In genomic region chr22:32994921-32995320, GRCh38 we compare ENCODE assay signal across 19 cellular contexts.
DNase-seq lines count a peak whose midpoint lies in the region; FAIRE-seq and TF ChIP-seq lines count a peak whose summit lies in the region.
"Had no signal": no experiment of that assay in that cellular context is flagged by ENCODE, and none has a peak within 500 bp of the region (broad histone marks: within the 10 kb centered on the region; RNA-seq: fewer than 3 reads in every experiment).

No MANE protein-coding gene starts in this region.

- H3K4me2 ChIP-seq in GM23248 (ENCODE audit: unreplicated experiment), result no peak overlapping the region

- H3K9me3 Mint-ChIP-seq in neural crest cell, result peaks cover 4% of the 10 kb centered on the region
- H3K9me3 Mint-ChIP-seq: activated CD4-positive, alpha-beta memory T cell treated with anti-CD3 and anti-CD28 coated beads, Interleukin-2, amount 10 ng/mL, durations not matched to agents 7 days and 5 days; activated T-cell treated with anti-CD3 and anti-CD28 coated beads, Interleukin-2, amount 50 U/mL, for 24 hours; stimulated activated memory B cell treated with anti-CD40 and anti-IgM and Interleukin-4, amounts not matched to agents 10 μg/mL and 1 μg/mL and 100 μg/mL, for 72 hours had no signal

- no peak for FAIRE-seq in RCC 7860 (lab: Jason Lieb, UNC)
- FAIRE-seq: islet of Langerhans had no signal

- H4K20me1 ChIP-seq in GM23248 (ENCODE audit: insufficient read depth), result no peaks in the 10 kb centered on the region

- DNase-seq in caudate nucleus (lab: John Stamatoyannopoulos, UW) (peak in 29 of 61 donors; percentile 6 to 63 (median 33)), left ventricle myocardium inferior (no peak), neural crest cell (ENCODE audit: low read depth, low spot score) (no peak), vagina (ENCODE audit: extremely low spot score in 2 of 2) (no peak), GM19240 (ENCODE audit: insufficient read length, low spot score) (no peak), RCC 7860 (ENCODE audit: low spot score) (no peak), GM23248 (no peak)
- DNase-seq: activated CD4-positive, alpha-beta memory T cell treated with anti-CD3 and anti-CD28 coated beads, Interleukin-2, amount 10 ng/mL, durations not matched to agents 7 days and 5 days; activated naive CD4-positive, alpha-beta T cell treated with anti-CD3 and anti-CD28 coated beads, Interleukin-2, amount 50 U/mL, for 16 hours; activated T-cell treated with anti-CD3 and anti-CD28 coated beads, Interleukin-2, amount 50 U/mL, for 24 hours; colonic mucosa; DMS79 treated with DMSO at 0.1 percent for 48 hours; KG1; NCI-H1930; NCI-H526; SHP77 treated with DMSO at 0.1 percent for 48 hours had no signal

- peaks cover 8% of the 10 kb centered on the region for H3K27me3 Mint-ChIP-seq in neural crest cell (ENCODE audit: low read depth)
- H3K27me3 Mint-ChIP-seq: activated CD4-positive, alpha-beta memory T cell treated with anti-CD3 and anti-CD28 coated beads, Interleukin-2, amount 10 ng/mL, durations not matched to agents 7 days and 5 days; stimulated activated memory B cell treated with anti-CD40 and anti-IgM and Interleukin-4, amounts not matched to agents 10 μg/mL and 1 μg/mL and 100 μg/mL, for 72 hours had no signal

- H3K4me3 ChIP-seq in left ventricle myocardium inferior (no peak overlapping the region), vagina (no peak overlapping the region), GM23248 (no peak overlapping the region)
- H3K4me3 ChIP-seq: colonic mucosa had no signal

- intact Hi-C loops in left ventricle myocardium inferior (cut with micrococcal nuclease) (no loop called here), vagina (cut with DNase I) (loop anchor here (10.0 kb wide), 1 partner anchor 190 kb away; the partner anchor contains the start of gene TIMP3)

- peaks cover 64% of the 10 kb centered on the region for H3K4me1 Mint-ChIP-seq in neural crest cell
- H3K4me1 Mint-ChIP-seq: activated CD4-positive, alpha-beta memory T cell treated with anti-CD3 and anti-CD28 coated beads, Interleukin-2, amount 10 ng/mL, durations not matched to agents 7 days and 5 days; stimulated activated memory B cell treated with anti-CD40 and anti-IgM and Interleukin-4, amounts not matched to agents 10 μg/mL and 1 μg/mL and 100 μg/mL, for 72 hours had no signal

- H3K79me2 ChIP-seq in GM23248 (ENCODE audit: insufficient read depth), result no peaks in the 10 kb centered on the region

- no peaks in the 10 kb centered on the region for H3K36me3 Mint-ChIP-seq in neural crest cell (ENCODE audit: low read depth)
- H3K36me3 Mint-ChIP-seq: stimulated activated memory B cell treated with anti-CD40 and anti-IgM and Interleukin-4, amounts not matched to agents 10 μg/mL and 1 μg/mL and 100 μg/mL, for 72 hours had no signal

- H3K27ac Mint-ChIP-seq in neural crest cell (ENCODE audit: unreplicated experiment), result peak overlapping the region; percentile 90
- H3K27ac Mint-ChIP-seq: activated CD4-positive, alpha-beta memory T cell treated with anti-CD3 and anti-CD28 coated beads, Interleukin-2, amount 10 ng/mL, durations not matched to agents 7 days and 5 days; activated T-cell treated with anti-CD3 and anti-CD28 coated beads, Interleukin-2, amount 50 U/mL, for 24 hours; stimulated activated memory B cell treated with anti-CD40 and anti-IgM and Interleukin-4, amounts not matched to agents 10 μg/mL and 1 μg/mL and 100 μg/mL, for 72 hours had no signal

- 0 out of 2 replicates have a peak, but pooled peaks cover 4% of the 10 kb centered on the region for H3F3A ChIP-seq in GM23248 (ENCODE audit: insufficient read depth)

- TF ChIP-seq POLR2A in vagina (IDR thresholded peaks at IDR 0.05), result no peak

- H3K9me3 ChIP-seq in left ventricle myocardium inferior (replicated peaks) (no peaks in the 10 kb centered on the region), vagina (no peaks in the 10 kb centered on the region), GM23248 (ENCODE audit: low read depth) (no peaks in the 10 kb centered on the region)
- H3K9me3 ChIP-seq: colonic mucosa, neutrophil had no signal

- in situ Hi-C loops in GM23248 (cut with MboI), result loop anchor here (25.0 kb wide), 1 partner anchor 333 kb away; no protein-coding TSS in a partner anchor

- H3K4me1 ChIP-seq in left ventricle myocardium inferior, result peaks cover 26% of the 10 kb centered on the region
- peaks cover 48% of the 10 kb centered on the region for H3K4me1 ChIP-seq in vagina
- peaks cover 16% of the 10 kb centered on the region for H3K4me1 ChIP-seq in GM23248 (ENCODE audit: insufficient read depth)
- H3K4me1 ChIP-seq: colonic mucosa had no signal

- H3K9ac ChIP-seq in GM23248, result no peak overlapping the region

- no peak for TF ChIP-seq CTCF in left ventricle myocardium inferior (IDR thresholded peaks at IDR 0.05; ENCODE audit: borderline replicate concordance)
- TF ChIP-seq CTCF in neural crest cell (conservative IDR thresholded peaks at IDR 0.05), result no peak
- no peak for TF ChIP-seq CTCF in vagina (IDR thresholded peaks at IDR 0.05)

- H2AFZ ChIP-seq in GM23248, result no peak overlapping the region

- 37 to 38% methylated on average over 4 of the region's 4 CpGs for WGBS in GM23248 (ENCODE audit: low coverage in 1 of 2, low lambda C conversion rate in 2 of 2, missing lambda C conversion rate in 2 of 2), 2 experiments

- H3K9me2 ChIP-seq in GM23248 (ENCODE audit: insufficient read depth), result no peaks in the 10 kb centered on the region

- H3K27ac ChIP-seq in caudate nucleus (ENCODE audit: low read depth, low read length), result peak overlapping the region; percentile 44
- H3K27ac ChIP-seq in left ventricle myocardium inferior (replicated peaks), result peak overlapping the region; percentile 52
- H3K27ac ChIP-seq in vagina, result peak overlapping the region; percentile 49
- no peak overlapping the region for H3K27ac ChIP-seq in GM23248
- H3K27ac ChIP-seq: colonic mucosa, neutrophil had no signal

- H3K36me3 ChIP-seq in left ventricle myocardium inferior (no peaks in the 10 kb centered on the region), vagina (no peaks in the 10 kb centered on the region), GM23248 (ENCODE audit: low read depth) (no peaks in the 10 kb centered on the region)
- H3K36me3 ChIP-seq: colonic mucosa, neutrophil had no signal

- no peaks in the 10 kb centered on the region for H3K27me3 ChIP-seq in left ventricle myocardium inferior (ENCODE audit: low read depth)
- H3K27me3 ChIP-seq in vagina, result no peaks in the 10 kb centered on the region
- peaks cover 8% of the 10 kb centered on the region for H3K27me3 ChIP-seq in GM23248 (replicated peaks; ENCODE audit: insufficient read depth)
- H3K27me3 ChIP-seq: colonic mucosa, neutrophil had no signal

- H3K4me3 Mint-ChIP-seq in neural crest cell, result peak overlapping the region; percentile 65
- H3K4me3 Mint-ChIP-seq: activated CD4-positive, alpha-beta memory T cell treated with anti-CD3 and anti-CD28 coated beads, Interleukin-2, amount 10 ng/mL, durations not matched to agents 7 days and 5 days; activated T-cell treated with anti-CD3 and anti-CD28 coated beads, Interleukin-2, amount 50 U/mL, for 24 hours; stimulated activated memory B cell treated with anti-CD40 and anti-IgM and Interleukin-4, amounts not matched to agents 10 μg/mL and 1 μg/mL and 100 μg/mL, for 72 hours had no signal
